ENCODE assay signal across 7 cellular contexts in genomic region chr11:88929638-88930037, GRCh38.
DNase-seq lines count a peak whose midpoint lies in the region; ATAC-seq, FAIRE-seq and TF ChIP-seq lines count a peak whose summit lies in the region.
"Not testable (repeated sequence)": the region's sequence is repeated elsewhere in the genome, so short reads cannot be mapped to it uniquely, and the experiment has no call there.

No MANE protein-coding gene starts in this region.

- not testable (repeated sequence) for H3K79me2 ChIP-seq in astrocyte (ENCODE audit: insufficient read depth, low read length)

- not testable (repeated sequence) for TF ChIP-seq POLR2A in H54 (IDR thresholded peaks at IDR 0.05; ENCODE audit: low read depth, low read length)

- not testable (repeated sequence) for H3K9me3 Mint-ChIP-seq in astrocyte (ENCODE audit: unreplicated experiment)

- not testable (repeated sequence) for H3K4me2 ChIP-seq in astrocyte (ENCODE audit: low read length)

- H3K4me1 ChIP-seq in astrocyte (ENCODE audit: insufficient read depth, low read length) = not testable (repeated sequence)

- not testable (repeated sequence) for H3K27ac Mint-ChIP-seq in astrocyte (ENCODE audit: unreplicated experiment)

- not testable (repeated sequence) for H3K27me3 ChIP-seq in astrocyte (ENCODE audit: insufficient read depth, low read length)

- H3K36me3 Mint-ChIP-seq in astrocyte (ENCODE audit: low read depth, unreplicated experiment) = not testable (repeated sequence)

- TF ChIP-seq CTCF in astrocyte (IDR thresholded peaks at IDR 0.05; ENCODE audit: insufficient read depth, low read depth, low read length); choroid plexus epithelial cell (conservative IDR thresholded peaks at IDR 0.05; ENCODE audit: low read depth, low read length); retinal pigment epithelial cell (conservative IDR thresholded peaks at IDR 0.05; ENCODE audit: low read depth, low read length): not testable (repeated sequence)

- not testable (repeated sequence) for H3K9ac ChIP-seq in astrocyte (ENCODE audit: low read length)

- ATAC-seq in esophagus mucosa = peak; percentile 94

- H3K27ac ChIP-seq in astrocyte (ENCODE audit: low read depth, low read length) = not testable (repeated sequence)

- H3K4me3 ChIP-seq in astrocyte (ENCODE audit: insufficient read depth, low read depth, low read length); choroid plexus epithelial cell (ENCODE audit: low read depth, low read length); retinal pigment epithelial cell (ENCODE audit: low read length): not testable (repeated sequence)

- not testable (repeated sequence) for H3K9me3 ChIP-seq in astrocyte (ENCODE audit: insufficient read depth, low read depth, low read length)

- not testable (repeated sequence) for H3K27me3 Mint-ChIP-seq in astrocyte (ENCODE audit: low read depth, unreplicated experiment)

- not testable (repeated sequence) for H3K4me1 Mint-ChIP-seq in astrocyte (ENCODE audit: low read depth, unreplicated experiment)

- not testable (repeated sequence) for H4K20me1 ChIP-seq in astrocyte (ENCODE audit: insufficient read depth, low read length)

- DNase-seq in H54 (ENCODE audit: insufficient read length, low spot score); frontal cortex (ENCODE audit: low spot score in 2 of 2): not testable (repeated sequence)
- DNase-seq in NCI-H69 (lab: John Stamatoyannopoulos, UW) (peak; percentile 15), astrocyte (ENCODE audit: low read depth) (peak; percentile 4), choroid plexus epithelial cell (ENCODE audit: low read depth) (peak; percentile 10), retinal pigment epithelial cell (ENCODE audit: low read depth) (peak; percentile 25)

- not testable (repeated sequence) for H3K4me3 Mint-ChIP-seq in astrocyte (ENCODE audit: unreplicated experiment)

- FAIRE-seq in H54 (lab: Jason Lieb, UNC) (peak; percentile 91), frontal cortex (lab: Jason Lieb, UNC) (peak; percentile 40)
- FAIRE-seq in astrocyte (lab: Jason Lieb, UNC) = not testable (repeated sequence)

- H3K36me3 ChIP-seq in astrocyte (ENCODE audit: insufficient read depth, low read length) = not testable (repeated sequence)

- H2AFZ ChIP-seq in astrocyte (ENCODE audit: low read depth, low read length) = not testable (repeated sequence)
